In genomic region chr5:20102291-20102690, GRCh38 we compare ENCODE assay signal across 25 cellular contexts.
"Had no signal": no experiment of that assay in that cellular context is flagged by ENCODE, and none has a peak within 500 bp of the region (broad histone marks: within the 10 kb centered on the region; RNA-seq: fewer than 3 reads in every experiment).

No MANE protein-coding gene starts in this region.

- H3K27me3 ChIP-seq: cardiac muscle cell had no signal

- H3K27me3 Mint-ChIP-seq: activated CD4-positive, alpha-beta memory T cell treated with anti-CD3 and anti-CD28 coated beads, Interleukin-2, amount 10 ng/mL, durations not matched to agents 7 days and 5 days; activated CD4-positive, alpha-beta T cell treated with anti-CD3 and anti-CD28 coated beads, Interleukin-2, amount 10 ng/mL, durations not matched to agents 7 days and 5 days; activated naive CD8-positive, alpha-beta T cell; activated T-helper 17 cell treated with anti-CD3 and anti-CD28 coated beads, Interleukin-2, amount 50 U/mL, for 72 hours; T-helper 17 cell had no signal

- H3K9me3 Mint-ChIP-seq: brain had no signal

- H3K4me3 ChIP-seq: cardiac muscle cell, SJSA1 had no signal

- DNase-seq: activated CD4-positive, alpha-beta memory T cell treated with anti-CD3 and anti-CD28 coated beads, Interleukin-2, amount 10 ng/mL, durations not matched to agents 7 days and 5 days; activated CD4-positive, alpha-beta T cell treated with anti-CD3 and anti-CD28 coated beads, Interleukin-2, amount 10 ng/mL, durations not matched to agents 7 days and 5 days; activated CD4-positive, CD25-positive, alpha-beta regulatory T cell; activated gamma-delta T cell; activated naive CD4-positive, alpha-beta T cell treated with anti-CD3 and anti-CD28 coated beads for 36 hours; activated T-cell treated with anti-CD3 and anti-CD28 coated beads for 4 hours; activated T-cell treated with anti-CD3 and anti-CD28 coated beads, Interleukin-2, amount 50 U/mL, for 48 hours; amygdala; NCI-H1092; NCI-H1417; NCI-H1930; NCI-H446; NCI-H524; NCI-H774; PC-3; SHP77; T-helper 17 cell; T1000 had no signal

- H3K4me3 Mint-ChIP-seq: activated CD4-positive, alpha-beta memory T cell treated with anti-CD3 and anti-CD28 coated beads, Interleukin-2, amount 10 ng/mL, durations not matched to agents 7 days and 5 days; activated CD4-positive, alpha-beta T cell treated with anti-CD3 and anti-CD28 coated beads, Interleukin-2, amount 10 ng/mL, durations not matched to agents 7 days and 5 days; activated naive CD4-positive, alpha-beta T cell treated with anti-CD3 and anti-CD28 coated beads for 36 hours; activated naive CD8-positive, alpha-beta T cell; activated T-helper 17 cell treated with anti-CD3 and anti-CD28 coated beads, Interleukin-2, amount 50 U/mL, for 72 hours; brain; T-helper 17 cell had no signal

- H3K27ac ChIP-seq: cardiac muscle cell, KMS-11, SJSA1, VCaP had no signal

- H3K4me1 ChIP-seq: SJSA1 had no signal

- H3K4me1 Mint-ChIP-seq: activated CD4-positive, alpha-beta memory T cell treated with anti-CD3 and anti-CD28 coated beads, Interleukin-2, amount 10 ng/mL, durations not matched to agents 7 days and 5 days; activated CD4-positive, alpha-beta T cell treated with anti-CD3 and anti-CD28 coated beads, Interleukin-2, amount 10 ng/mL, durations not matched to agents 7 days and 5 days; activated T-helper 17 cell treated with anti-CD3 and anti-CD28 coated beads, Interleukin-2, amount 50 U/mL, for 72 hours; T-helper 17 cell had no signal

- ATAC-seq: activated T-helper 17 cell treated with anti-CD3 and anti-CD28 coated beads, Interleukin-2, amount 50 U/mL, for 72 hours; PC-3; T-helper 17 cell had no signal

- H3K9ac ChIP-seq: KMS-11 had no signal

- H3K36me3 Mint-ChIP-seq: activated naive CD8-positive, alpha-beta T cell; brain had no signal

- H3K4me2 ChIP-seq: KMS-11 had no signal

- H3K27ac Mint-ChIP-seq: activated CD4-positive, alpha-beta memory T cell treated with anti-CD3 and anti-CD28 coated beads, Interleukin-2, amount 10 ng/mL, durations not matched to agents 7 days and 5 days; activated CD4-positive, alpha-beta T cell treated with anti-CD3 and anti-CD28 coated beads, Interleukin-2, amount 10 ng/mL, durations not matched to agents 7 days and 5 days; activated naive CD4-positive, alpha-beta T cell treated with anti-CD3 and anti-CD28 coated beads for 36 hours; activated naive CD8-positive, alpha-beta T cell; activated T-helper 17 cell treated with anti-CD3 and anti-CD28 coated beads, Interleukin-2, amount 50 U/mL, for 72 hours; T-helper 17 cell had no signal

- H3K36me3 ChIP-seq: cardiac muscle cell, SJSA1 had no signal
